ENCODE assay signal across 8 cellular contexts in genomic region chr2:42809131-42809875, GRCh38. TPM values are rescaled to one million over a fixed set of nuclear protein-coding genes. Genes with fewer than 3 reads are reported as not detected.
DNase-seq lines count a peak whose midpoint lies in the region; ATAC-seq and TF ChIP-seq lines count a peak whose summit lies in the region.

No MANE protein-coding gene starts in this region.

- H3K27ac ChIP-seq in HL-60 (replicated peaks) (peak overlapping the region; percentile 64), fibroblast of lung (ENCODE audit: insufficient read depth, low read length) (peak overlapping the region; percentile 53)

- H3K36me3 ChIP-seq in fibroblast of lung (ENCODE audit: control insufficient read depth, insufficient read depth, low read length) = no peaks in the 10 kb centered on the region

- ATAC-seq in T-helper 17 cell = no peak
- no peak for ATAC-seq in HG03520 (IDR thresholded peaks at IDR 0.05; ENCODE audit: unreplicated experiment)
- ATAC-seq in HG02840 (IDR thresholded peaks at IDR 0.05; ENCODE audit: low FRiP score, unreplicated experiment) = no peak

- H3K4me1 ChIP-seq in fibroblast of lung (ENCODE audit: control insufficient read depth, extremely low read depth, insufficient read depth, low read length) = peaks cover 4% of the 10 kb centered on the region

- H3K4me2 ChIP-seq in fibroblast of lung (ENCODE audit: extremely low read depth, insufficient read depth, low read length) = peak overlapping the region; percentile 36

- H3K27me3 ChIP-seq in HL-60 (ENCODE audit: insufficient read depth, poor library complexity, severe bottlenecking) (no peaks in the 10 kb centered on the region), fibroblast of lung (ENCODE audit: control insufficient read depth, insufficient read depth, low read length) (peaks cover under 1% of the 10 kb centered on the region)

- TF ChIP-seq CTCF in AG10803 (conservative IDR thresholded peaks at IDR 0.05; ENCODE audit: low read length) = peak; percentile 34
- no peak for TF ChIP-seq CTCF in HL-60 (IDR thresholded peaks at IDR 0.05; ENCODE audit: insufficient read depth, low read length)
- TF ChIP-seq CTCF in fibroblast of lung (conservative IDR thresholded peaks at IDR 0.05 in 1 of 2, IDR thresholded peaks at IDR 0.05 in 1 of 2; ENCODE audit: low read depth in 1 of 2, low read length in 2 of 2) = no peak

- no peaks in the 10 kb centered on the region for H3K79me2 ChIP-seq in fibroblast of lung (ENCODE audit: control insufficient read depth, insufficient read depth, low read length)

- H3K9me3 ChIP-seq in T-helper 17 cell (ENCODE audit: control insufficient read depth, low read length, poor library complexity, severe bottlenecking) = no peaks in the 10 kb centered on the region
- no peaks in the 10 kb centered on the region for H3K9me3 ChIP-seq in fibroblast of lung (ENCODE audit: control insufficient read depth, insufficient read depth, low read depth, low read length)

- H3K9ac ChIP-seq in fibroblast of lung (ENCODE audit: insufficient read depth, low read length) = peak overlapping the region; percentile 97

- H3K4me1 Mint-ChIP-seq in T-helper 17 cell = peaks cover 15% of the 10 kb centered on the region

- H4K20me1 ChIP-seq in fibroblast of lung (ENCODE audit: control insufficient read depth, extremely low read depth, insufficient read depth, low read length) = no peaks in the 10 kb centered on the region

- peak overlapping the region; percentile 82 for H3K4me3 Mint-ChIP-seq in T-helper 17 cell

- peak overlapping the region; percentile 98 for H3K27ac Mint-ChIP-seq in T-helper 17 cell

- H3K4me3 ChIP-seq in AG10803 (ENCODE audit: low read length) = peak overlapping the region; percentile 60
- peak overlapping the region; percentile 28 for H3K4me3 ChIP-seq in HL-60 (replicated peaks; ENCODE audit: insufficient read depth, low read length)
- H3K4me3 ChIP-seq in fibroblast of lung (replicated peaks in 1 of 4; ENCODE audit: control extremely low read depth in 1 of 4, insufficient read depth in 1 of 4, low read depth in 3 of 4, low read length in 4 of 4) = peak overlapping the region; percentile 33 to 68 (median 52)

- DNase-seq in AG10803 (ENCODE audit: low read depth) (no peak), HL-60 (ENCODE audit: low read depth in 1 of 2, low spot score in 1 of 2) (no peak), T-helper 17 cell (no peak), fibroblast of lung (ENCODE audit: low read depth in 2 of 2) (peak in 1 of 2 donors; percentile 84), pons (ENCODE audit: low spot score) (peak; percentile 70)
- DNase-seq in activated CD8-positive, alpha-beta memory T cell treated with anti-CD3 and anti-CD28 coated beads, Interleukin-2, amount 50 U/mL, for 48 hours = no peak

- H2AFZ ChIP-seq in fibroblast of lung (ENCODE audit: low read length) = peak overlapping the region; percentile 35

- peaks cover 11% of the 10 kb centered on the region for H3K27me3 Mint-ChIP-seq in T-helper 17 cell

- peaks cover 2% of the 10 kb centered on the region for H3K36me3 Mint-ChIP-seq in T-helper 17 cell (ENCODE audit: low read depth)

RNA-seq across cellular contexts. Expression of gene HAAO, which starts 16.9 kb away (rescaled TPM):
- total RNA-seq in T-helper 17 cell (under 1 TPM in 1 of 2 donors, not detected in 1; 0.37 TPM), fibroblast of lung (2.8 and 4.1 TPM in 2 replicates)
- 0.58 and 0.88 TPM in 2 replicates for polyA plus RNA-seq in fibroblast of lung
- polyA plus RNA-seq in fibroblast of lung (2012) = 1.0 and 1.2 TPM in 2 replicates
- polyA minus RNA-seq in fibroblast of lung (ENCODE audit: low replicate concordance) = 2.9 TPM in 1 of 2 replicates, not detected in the other

RNA-seq across cellular contexts. Expression of gene OXER1, which starts 45.4 kb away (rescaled TPM):
- total RNA-seq in T-helper 17 cell (under 1 TPM in 1 of 2 donors, not detected in 1; 0.25 TPM), fibroblast of lung (0.17 and 0.26 TPM in 2 replicates)
- polyA plus RNA-seq in fibroblast of lung = 0.03 TPM in 1 of 2 replicates, not detected in the other
- polyA plus RNA-seq in fibroblast of lung (2012) = not detected in 2 replicates
- not detected in 2 replicates for polyA minus RNA-seq in fibroblast of lung (ENCODE audit: low replicate concordance)
